7 cellular contexts compared by ENCODE assay signal in the genomic region with DNA sequence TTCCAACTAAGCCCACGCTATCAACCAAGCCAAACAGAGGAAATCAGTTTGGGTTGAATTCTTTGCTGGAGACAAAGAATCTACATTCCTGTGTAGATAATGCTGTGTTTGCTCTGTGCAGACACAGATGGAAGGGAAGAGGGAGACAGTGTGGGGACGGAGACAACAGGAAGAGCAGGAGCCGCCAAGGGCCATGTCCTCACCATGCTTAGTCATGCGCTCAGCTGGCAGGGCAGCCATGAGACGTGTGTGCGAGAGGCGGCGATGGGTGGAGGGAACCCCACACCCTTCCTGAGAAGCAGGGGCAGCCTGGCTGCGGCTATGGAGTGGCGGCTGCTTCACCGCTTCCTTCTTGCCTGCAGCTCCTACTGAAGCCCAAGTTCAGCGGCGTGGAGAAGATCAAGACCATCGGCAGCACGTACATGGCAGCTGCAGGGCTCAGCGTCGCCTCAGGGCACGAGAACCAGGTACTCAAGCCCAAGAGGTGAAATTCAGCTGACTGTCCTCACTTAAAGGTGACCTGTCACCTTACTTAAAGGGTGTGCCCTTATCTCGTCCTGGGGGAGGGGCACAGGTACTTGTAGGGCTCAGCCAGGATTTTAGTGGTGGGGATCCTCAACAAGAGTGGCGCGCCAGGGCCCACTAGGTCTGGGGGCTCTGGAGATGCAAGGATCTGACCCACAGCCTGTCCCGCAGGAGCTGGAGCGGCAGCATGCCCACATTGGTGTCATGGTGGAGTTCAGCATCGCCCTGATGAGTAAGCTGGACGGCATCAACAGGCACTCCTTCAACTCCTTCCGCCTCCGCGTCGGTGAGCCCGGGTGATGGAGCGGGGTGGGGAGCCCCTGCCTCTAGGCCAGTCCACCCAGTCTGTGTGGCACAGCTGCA. TPM values are rescaled to one million over a fixed set of nuclear protein-coding genes. Genes with fewer than 3 reads are reported as not detected.
DNase-seq lines count a peak whose midpoint lies in the region; ATAC-seq and TF ChIP-seq lines count a peak whose summit lies in the region.

No MANE protein-coding gene starts in this region.

- peak in 1 of 3 donors; percentile 30 for DNase-seq in T-helper 17 cell
- peak in 3 of 4 donors; percentile 8 to 63 (median 18) for DNase-seq in body of pancreas
- peak; percentile 61 for DNase-seq in medulla oblongata (ENCODE audit: extremely low spot score)
- DNase-seq in stomach = peak; percentile 25
- no peak for DNase-seq in kidney tubule cell (ENCODE audit: low spot score)
- DNase-seq in cerebellum (ENCODE audit: low spot score) = no peak

- peak overlapping the region; percentile 91 for H3K27ac Mint-ChIP-seq in T-helper 17 cell

- ATAC-seq in T-helper 17 cell (peak; percentile 81), body of pancreas (peak; percentile 38), HG02759 (IDR thresholded peaks at IDR 0.05; ENCODE audit: unreplicated experiment) (no peak)

- TF ChIP-seq CTCF in body of pancreas (IDR thresholded peaks at IDR 0.05) (no peak), stomach (IDR thresholded peaks at IDR 0.05) (no peak)

- peaks cover 26% of the 10 kb centered on the region for H3K4me1 Mint-ChIP-seq in T-helper 17 cell

- H3K36me3 ChIP-seq in body of pancreas (replicated peaks in 1 of 2; ENCODE audit: insufficient read depth in 1 of 2, low read depth in 2 of 2) (peaks cover 0 to 21% of the 10 kb centered on the region in 2 donors), stomach (peaks cover 46 to 81% (median 73%) of the 10 kb centered on the region in 4 donors)

- TF ChIP-seq EP300 in stomach (IDR thresholded peaks at IDR 0.05) = no peak

- intact Hi-C loops in body of pancreas (cut with DNase I) (no loop called here), stomach (cut with DNase I; ENCODE audit: low total_unique reads) (no loop called here)

- H3K4me1 ChIP-seq in body of pancreas = no peaks in the 10 kb centered on the region
- peaks cover 0 to 36% (median 15%) of the 10 kb centered on the region in 4 donors for H3K4me1 ChIP-seq in stomach

- TF ChIP-seq POLR2A in body of pancreas (IDR thresholded peaks at IDR 0.05) (no peak), stomach (IDR thresholded peaks at IDR 0.05) (no peak)

- H3K27ac ChIP-seq in body of pancreas = no peak overlapping the region
- peak overlapping the region in 2 of 5 donors; percentile 5 to 71 for H3K27ac ChIP-seq in stomach

- H3K36me3 Mint-ChIP-seq in T-helper 17 cell (ENCODE audit: low read depth) = no peaks in the 10 kb centered on the region

- no peaks in the 10 kb centered on the region for H3K9me3 ChIP-seq in T-helper 17 cell (ENCODE audit: control insufficient read depth, low read length, poor library complexity, severe bottlenecking)
- no peaks in the 10 kb centered on the region for H3K9me3 ChIP-seq in body of pancreas
- no peaks in the 10 kb centered on the region for H3K9me3 ChIP-seq in stomach

- H3K4me3 Mint-ChIP-seq in T-helper 17 cell = peak overlapping the region; percentile 78

- H3K4me3 ChIP-seq in body of pancreas (no peak overlapping the region), stomach (no peak overlapping the region)

- H3K27me3 Mint-ChIP-seq in T-helper 17 cell = no peaks in the 10 kb centered on the region

- H3K27me3 ChIP-seq in body of pancreas (no peaks in the 10 kb centered on the region), stomach (no peaks in the 10 kb centered on the region)

- WGBS in body of pancreas, 2 donors = 76 to 94% methylated on average over 22 to 26 of the region's 31 CpGs
- WGBS in stomach, 5 donors = 82 to 90% (median 84%) methylated on average over 24 to 31 of the region's 31 CpGs

RNA-seq across cellular contexts. Expression of a gene that starts 47.5 kb away (rescaled TPM):
- total RNA-seq in T-helper 17 cell = 100 to 1,000 TPM; 187 to 203 TPM
- 1 to 10 TPM; 4.9 to 8.6 TPM for total RNA-seq in body of pancreas
- total RNA-seq in stomach = 100 to 1,000 TPM in 1 of 5 donors, 10 to 100 TPM in 4; 15.1 to 216 (median 33.3) TPM
- 1 to 10 TPM in 2 of 3 donors, under 1 TPM in 1; 0.76 to 4.4 (median 3.7) TPM for polyA plus RNA-seq in stomach
- total RNA-seq in cerebellum = 6.4 TPM

RNA-seq across cellular contexts. Expression of a gene that starts 54.9 kb away (rescaled TPM):
- total RNA-seq in T-helper 17 cell = 10 to 100 TPM; 74.2 to 83.4 TPM
- 10 to 100 TPM; 21.8 to 32.6 TPM for total RNA-seq in body of pancreas
- total RNA-seq in stomach = 10 to 100 TPM in 4 of 5 donors, 1 to 10 TPM in 1; 9.3 to 71.8 (median 25.0) TPM
- 10 to 100 TPM; 35.0 to 65.8 (median 52.3) TPM for polyA plus RNA-seq in stomach
- 54.7 TPM for total RNA-seq in cerebellum

Comparison
In these comparisons a context has a peak if more than half of its experiments do, and no peak if none do; other contexts are left out.
1. DNase-seq: peak in body of pancreas (3 of 4), medulla oblongata (single experiment) and stomach (single experiment); none in kidney tubule cell (single experiment) and cerebellum (single experiment).